27 cellular contexts compared by ENCODE assay signal in genomic region chr13:65535360-65535759, GRCh38.
"Had no signal": no experiment of that assay in that cellular context is flagged by ENCODE, and none has a peak within 500 bp of the region (broad histone marks: within the 10 kb centered on the region; RNA-seq: fewer than 3 reads in every experiment).

No MANE protein-coding gene starts in this region.

- ATAC-seq: activated CD4-positive, alpha-beta T cell treated with anti-CD3 and anti-CD28 coated beads for 36 hours; activated CD8-positive, alpha-beta memory T cell treated with anti-CD3 and anti-CD28 coated beads, Interleukin-2, amount 10 ng/mL, durations not matched to agents 7 days and 5 days; activated CD8-positive, alpha-beta T cell treated with anti-CD3 and anti-CD28 coated beads, Interleukin-2, amount 10 ng/mL, durations not matched to agents 7 days and 5 days; activated naive CD8-positive, alpha-beta T cell treated with anti-CD3 and anti-CD28 coated beads, Interleukin-2, amount 50 U/mL, for 24 hours; body of pancreas; esophagus mucosa; gastrocnemius medialis; heart left ventricle; T-helper 17 cell had no signal

- H3K4me1 ChIP-seq: adrenal gland, body of pancreas, colonic mucosa, gastrocnemius medialis, heart left ventricle had no signal

- H3K27me3 ChIP-seq: adrenal gland, body of pancreas, colonic mucosa, gastrocnemius medialis, heart left ventricle had no signal

- H3K4me3 ChIP-seq: adrenal gland, body of pancreas, colonic mucosa, gastrocnemius medialis, heart left ventricle had no signal

- H3K27ac ChIP-seq: adrenal gland, body of pancreas, colonic mucosa, gastrocnemius medialis, heart left ventricle had no signal

- H3K9me3 ChIP-seq: body of pancreas, gastrocnemius medialis had no signal

- DNase-seq: activated CD4-positive, alpha-beta memory T cell treated with anti-CD3 and anti-CD28 coated beads for 36 hours; activated CD4-positive, alpha-beta T cell treated with anti-CD3 and anti-CD28 coated beads for 36 hours; activated CD4-positive, alpha-beta T cell treated with anti-CD3 and anti-CD28 coated beads, Interleukin-2, amount 10 ng/mL, durations not matched to agents 24 days and 14 days; activated CD4-positive, CD25-positive, alpha-beta regulatory T cell; activated CD4-positive, CD25-positive, alpha-beta regulatory T cell treated with anti-CD3 and anti-CD28 coated beads, Interleukin-2, amount 50 U/mL, for 72 hours; activated CD8-positive, alpha-beta memory T cell treated with anti-CD3 and anti-CD28 coated beads, Interleukin-2, amount 10 ng/mL, durations not matched to agents 7 days and 5 days; activated CD8-positive, alpha-beta memory T cell treated with anti-CD3 and anti-CD28 coated beads, Interleukin-2, amount 50 U/mL, for 4 hours; activated CD8-positive, alpha-beta T cell treated with anti-CD3 and anti-CD28 coated beads, Interleukin-2, amount 10 ng/mL, durations not matched to agents 7 days and 5 days; activated effector memory CD4-positive, alpha-beta T cell treated with anti-CD3 and anti-CD28 coated beads, Interleukin-2, amount 50 U/mL, for 16 hours; activated naive CD4-positive, alpha-beta T cell treated with anti-CD3 and anti-CD28 coated beads for 36 hours; activated naive CD8-positive, alpha-beta T cell treated with anti-CD3 and anti-CD28 coated beads for 36 hours; activated naive CD8-positive, alpha-beta T cell treated with anti-CD3 and anti-CD28 coated beads, Interleukin-2, amount 50 U/mL, for 24 hours; activated T-cell treated with anti-CD3 and anti-CD28 coated beads, Interleukin-2, amount 50 U/mL, for 1 hour; activated T-cell treated with anti-CD3 and anti-CD28 coated beads, Interleukin-2, amount 50 U/mL, for 48 hours; adrenal gland; amygdala; aorta; body of pancreas; caudate nucleus; colonic mucosa; effector CD8-positive, alpha-beta T cell; foreskin fibroblast; gastrocnemius medialis; glutamatergic neuron; heart left ventricle; T-helper 17 cell had no signal

- H3K36me3 ChIP-seq: adrenal gland, colonic mucosa, gastrocnemius medialis, heart left ventricle had no signal
